In genomic region chr3:4986611-4987373, GRCh38 we compare ENCODE assay signal across 1 cellular context.
TF ChIP-seq lines count a peak whose summit lies in the region.

No MANE protein-coding gene starts in this region.

TF ChIP-seq in K562, 482 proteins besides CTCF, POLR2A, EP300 and RAD21 (continued from another document):
- TF ChIP-seq SPI1 (IDR thresholded peaks at IDR 0.05; ENCODE audit: borderline replicate concordance, low read depth, low read length) (no peak), ZMIZ1 (IDR thresholded peaks at IDR 0.05; ENCODE audit: low read depth in 2 of 2, low read length in 2 of 2) (peak in 1 of 2 experiments; percentile 39; a peak in 1 of 4 replicates), KLF13 (tag; IDR thresholded peaks at IDR 0.05; ENCODE audit: borderline replicate concordance, low read depth) (no peak), ZNF609 (CRISPR knock-in tag; IDR thresholded peaks at IDR 0.05; ENCODE audit: borderline replicate concordance) (no peak; the same call in 1 of the 2 replicates), ELF4 (CRISPR knock-in tag; IDR thresholded peaks at IDR 0.05) (peak; percentile 50; the same call in 1 of the 2 replicates), RCOR1 (IDR thresholded peaks at IDR 0.05; ENCODE audit: borderline replicate concordance in 1 of 2, low read depth in 2 of 2, low read length in 2 of 2) (peak in 1 of 2 experiments; percentile 56; a peak in 2 of 4 replicates), NFXL1 (CRISPR knock-in tag; IDR thresholded peaks at IDR 0.05) (no peak), CHD4 (IDR thresholded peaks at IDR 0.05; ENCODE audit: insufficient read depth, insufficient replicate concordance, low read depth, low read length, poor library complexity, severe bottlenecking) (peak; percentile 88), FOXJ3 (CRISPR knock-in tag; IDR thresholded peaks at IDR 0.05) (no peak), ZNF324 (CRISPR knock-in tag; IDR thresholded peaks at IDR 0.05) (0 out of 2 replicates have a peak, but pooled peaks have one; percentile 41)
